ENCODE assay signal across 9 cellular contexts in genomic region chr3:134852893-134853351, GRCh38. TPM values are rescaled to one million over a fixed set of nuclear protein-coding genes. Genes with fewer than 3 reads are reported as not detected.
DNase-seq lines count a peak whose midpoint lies in the region; ATAC-seq and TF ChIP-seq lines count a peak whose summit lies in the region.
"Had no signal": no experiment of that assay in that cellular context is flagged by ENCODE, and none has a peak within 500 bp of the region (broad histone marks: within the 10 kb centered on the region; RNA-seq: fewer than 3 reads in every experiment).

No MANE protein-coding gene starts in this region.

- H3K27me3 Mint-ChIP-seq in CD14-positive monocyte (ENCODE audit: low read depth in 3 of 3): peaks cover 0 to 9% (median 3%) of the 10 kb centered on the region in 3 donors

- peaks cover 100% of the 10 kb centered on the region for H3K4me1 ChIP-seq in OCI-LY3 (ENCODE audit: low read length)

- no peak overlapping the region for H2AFZ ChIP-seq in OCI-LY3 (ENCODE audit: low read depth, low read length)

- no peaks in the 10 kb centered on the region for H3K27me3 ChIP-seq in OCI-LY3 (ENCODE audit: low read depth, low read length)

- ATAC-seq in GM19023 (IDR thresholded peaks at IDR 0.05; ENCODE audit: unreplicated experiment) (peak; percentile 93), HG02970 (IDR thresholded peaks at IDR 0.05; ENCODE audit: low FRiP score, unreplicated experiment) (peak; percentile 95)

- TF ChIP-seq CTCF in CD14-positive monocyte (IDR thresholded peaks at IDR 0.05) (no peak), OCI-LY3 (IDR thresholded peaks at IDR 0.05; ENCODE audit: low read depth, low read length) (peak; percentile 41)

- H3K4me3 Mint-ChIP-seq in CD14-positive monocyte: peak overlapping the region in 1 of 2 donors; percentile 76

- H3K36me3 ChIP-seq in OCI-LY3 (replicated peaks; ENCODE audit: low read depth, low read length): peaks cover 37% of the 10 kb centered on the region

- intact Hi-C loops in CD14-positive monocyte (cut with micrococcal nuclease): no loop called here

- H3K9me3 ChIP-seq in OCI-LY3 (ENCODE audit: insufficient read depth, low read length): no peaks in the 10 kb centered on the region

- H3K27ac Mint-ChIP-seq in CD14-positive monocyte: peak overlapping the region; percentile 75 to 91 (median 87)

- peak overlapping the region; percentile 97 for H3K27ac ChIP-seq in OCI-LY3 (ENCODE audit: low read length)

- peak overlapping the region; percentile 77 for H3K9ac ChIP-seq in OCI-LY3 (ENCODE audit: low read length)

- peaks cover 0 to 4% (median 0%) of the 10 kb centered on the region in 7 donors for H3K9me3 Mint-ChIP-seq in CD14-positive monocyte

- H3K4me2 ChIP-seq in OCI-LY3 (ENCODE audit: low read length): peak overlapping the region; percentile 76

- no peaks in the 10 kb centered on the region for H3K36me3 Mint-ChIP-seq in CD14-positive monocyte

- peaks cover 56% of the 10 kb centered on the region for H3K4me1 Mint-ChIP-seq in CD14-positive monocyte

- H3K4me3 ChIP-seq in OCI-LY3 (ENCODE audit: low read length): peak overlapping the region; percentile 52

- H4K20me1 ChIP-seq in OCI-LY3 (ENCODE audit: insufficient read depth, low read length): peaks cover 90% of the 10 kb centered on the region

- peaks cover 100% of the 10 kb centered on the region for H3K79me2 ChIP-seq in OCI-LY3 (ENCODE audit: low read length)

- peak; percentile 63 for DNase-seq in CD14-positive monocyte (ENCODE audit: low spot score)
- DNase-seq in 8988T: no peak
- no peak for DNase-seq in T1000 (lab: John Stamatoyannopoulos, UW)
- no peak for DNase-seq in kidney tubule cell (ENCODE audit: low spot score)
- no peak for DNase-seq in SW480 (ENCODE audit: low spot score)
- DNase-seq: islet precursor cell had no signal

RNA-seq across cellular contexts. Expression of gene EPHB1, which starts 57.9 kb away (rescaled TPM):
- under 1 TPM; 0.06 to 0.55 TPM for polyA plus RNA-seq in CD14-positive monocyte
